In genomic region chr2:24047703-24048033, GRCh38 we compare ENCODE assay signal across 1 cellular context.
TF ChIP-seq lines count a peak whose summit lies in the region.

No MANE protein-coding gene starts in this region.

TF ChIP-seq in HepG2, 621 proteins besides CTCF, POLR2A, EP300 and RAD21 (continued from another document):
- 0 out of 2 replicates have a peak, but pooled peaks have one; percentile 3 for TF ChIP-seq ARID5B (CRISPR knock-in tag; IDR thresholded peaks at IDR 0.05)
- TF ChIP-seq ZNF629 (CRISPR knock-in tag; conservative IDR thresholded peaks at IDR 0.05) = 0 out of 2 replicates have a peak, but pooled peaks have one; percentile 6
- peak; percentile 49; the same call in 1 of the 2 replicates for TF ChIP-seq ZNF343 (CRISPR knock-in tag; IDR thresholded peaks at IDR 0.05)
- TF ChIP-seq ZNF709 (CRISPR knock-in tag; IDR thresholded peaks at IDR 0.05) = peak; percentile 16; the same call in 1 of the 2 replicates
- TF ChIP-seq MTF1 (CRISPR knock-in tag; IDR thresholded peaks at IDR 0.05) = no peak
- TF ChIP-seq ZNF350 (CRISPR knock-in tag; IDR thresholded peaks at IDR 0.05; ENCODE audit: borderline replicate concordance, low read depth) = peak; percentile 17; the same call in 1 of the 2 replicates
- peak; percentile 19; the same call in 1 of the 2 replicates for TF ChIP-seq ZNF124 (CRISPR knock-in tag; IDR thresholded peaks at IDR 0.05)
- no peak for TF ChIP-seq ZNF224 (CRISPR knock-in tag; IDR thresholded peaks at IDR 0.05)
- TF ChIP-seq ZFY (CRISPR knock-in tag; IDR thresholded peaks at IDR 0.05) = 0 out of 2 replicates have a peak, but pooled peaks have one; percentile 50
- TF ChIP-seq YEATS4 (CRISPR knock-in tag; IDR thresholded peaks at IDR 0.05; ENCODE audit: borderline replicate concordance) = 0 out of 2 replicates have a peak, but pooled peaks have one; percentile 18
- peak; percentile 48; the same call in 1 of the 2 replicates for TF ChIP-seq ZMYM3 (CRISPR knock-in tag; IDR thresholded peaks at IDR 0.05)
- TF ChIP-seq NAIF1 (CRISPR knock-in tag; IDR thresholded peaks at IDR 0.05; ENCODE audit: borderline replicate concordance) = 0 out of 2 replicates have a peak, but pooled peaks have one; percentile 34
- peak; percentile 14; the same call in 1 of the 2 replicates for TF ChIP-seq TFDP1 (CRISPR knock-in tag; IDR thresholded peaks at IDR 0.05; ENCODE audit: borderline replicate concordance)
- peak; percentile 43 for TF ChIP-seq ZEB1 (IDR thresholded peaks at IDR 0.05; ENCODE audit: insufficient replicate concordance, low read depth)
- 0 out of 2 replicates have a peak, but pooled peaks have one; percentile 4 for TF ChIP-seq SNAI1 (CRISPR knock-in tag; IDR thresholded peaks at IDR 0.05; ENCODE audit: borderline replicate concordance)
